Comparison of ENCODE assay signal across 20 cellular contexts in the genomic region with DNA sequence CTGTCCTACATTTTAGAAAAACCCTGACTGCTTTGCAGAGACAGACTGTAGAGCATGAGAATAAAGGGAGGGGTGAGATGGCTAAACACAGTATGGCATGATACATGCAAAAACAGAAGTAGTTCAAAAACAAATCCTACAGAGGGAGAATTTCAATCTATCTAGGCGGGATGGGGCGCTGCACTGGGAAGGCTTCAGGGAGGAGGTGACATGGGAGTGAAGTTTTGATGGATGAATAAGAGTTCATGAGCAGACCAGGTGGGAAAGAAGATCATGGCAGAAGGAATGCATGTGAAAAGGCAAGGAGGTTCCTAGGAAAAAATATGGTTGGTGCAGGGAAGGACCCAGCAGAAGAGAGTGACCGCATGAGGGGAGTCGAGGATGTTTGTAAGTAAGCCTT. TPM values are rescaled to one million over a fixed set of nuclear protein-coding genes. Genes with fewer than 3 reads are reported as not detected.
A peak's percentile ranks its signal among the peaks of the same experiment; 100 is the strongest.
DNase-seq lines count a peak whose midpoint lies in the region; ATAC-seq and TF ChIP-seq lines count a peak whose summit lies in the region.
"Had no signal": no experiment of that assay in that cellular context is flagged by ENCODE, and none has a peak within 500 bp of the region (broad histone marks: within the 10 kb centered on the region; RNA-seq: fewer than 3 reads in every experiment).

No MANE protein-coding gene starts in this region.

- no peak overlapping the region for H3K4me3 ChIP-seq in mesendoderm (ENCODE audit: low read length)

- peaks cover 25% of the 10 kb centered on the region for H3K4me1 ChIP-seq in mesendoderm (ENCODE audit: control insufficient read depth, low read depth, low read length)
- H3K4me1 ChIP-seq: BE2C had no signal

- H3K27me3 ChIP-seq in CD4-positive, alpha-beta T cell (ENCODE audit: control insufficient read depth, insufficient read depth, low read length): no peaks in the 10 kb centered on the region
- no peaks in the 10 kb centered on the region for H3K27me3 ChIP-seq in mesendoderm (ENCODE audit: insufficient read depth, low read length, poor library complexity)
- H3K27me3 ChIP-seq: BE2C had no signal

- no peak overlapping the region for H2BK5ac ChIP-seq in mesendoderm (ENCODE audit: low read length)

- peaks cover 75% of the 10 kb centered on the region for H3K4me1 Mint-ChIP-seq in activated CD4-positive, alpha-beta T cell treated with anti-CD3 and anti-CD28 coated beads for 36 hours
- H3K4me1 Mint-ChIP-seq in activated CD4-positive, alpha-beta T cell treated with anti-CD3 and anti-CD28 coated beads, Interleukin-2, amount 10 ng/mL, durations not matched to agents 7 days and 5 days: peaks cover 44% of the 10 kb centered on the region
- peaks cover 91% of the 10 kb centered on the region for H3K4me1 Mint-ChIP-seq in CD4-positive, alpha-beta T cell (ENCODE audit: low read depth)
- peaks cover 63% of the 10 kb centered on the region for H3K4me1 Mint-ChIP-seq in activated T-helper 1 cell treated with anti-CD3 and anti-CD28 coated beads, Interleukin-12 subunit alpha, Interleukin-12 subunit beta, Interleukin-2, Interleukin-4 antibody, amounts not matched to agents 30 ng/mL and 10 ng/mL and 1 ng/mL, durations not matched to agents 14 hours and 24 hours and 36 hours (ENCODE audit: low read depth)
- peaks cover 85 to 88% of the 10 kb centered on the region in 2 donors for H3K4me1 Mint-ChIP-seq in natural killer cell

- H4K5ac ChIP-seq in mesendoderm (ENCODE audit: low read length): no peak overlapping the region

- H2AK5ac ChIP-seq in mesendoderm (ENCODE audit: low read length): no peak overlapping the region

- H3K4ac ChIP-seq in mesendoderm (ENCODE audit: low read depth, low read length): no peak overlapping the region

- H3K79me2 ChIP-seq in mesendoderm (ENCODE audit: control insufficient read depth, insufficient read depth, low read length): peaks cover 16% of the 10 kb centered on the region

- no peak for ATAC-seq in activated CD4-positive, alpha-beta T cell treated with anti-CD3 and anti-CD28 coated beads for 36 hours
- ATAC-seq in CD4-positive, alpha-beta T cell (ENCODE audit: poor library complexity): no peak
- ATAC-seq in natural killer cell (no peak), GM18517 (IDR thresholded peaks at IDR 0.05; ENCODE audit: unreplicated experiment) (no peak)
- ATAC-seq: Right ventricle myocardium inferior had no signal

- H3K9me3 ChIP-seq in CD4-positive, alpha-beta T cell (ENCODE audit: control insufficient read depth, low read length): no peaks in the 10 kb centered on the region
- H3K9me3 ChIP-seq: BE2C had no signal

- no peaks in the 10 kb centered on the region for H3K36me3 Mint-ChIP-seq in activated CD4-positive, alpha-beta T cell treated with anti-CD3 and anti-CD28 coated beads for 36 hours (ENCODE audit: low read depth)
- peaks cover 3% of the 10 kb centered on the region for H3K36me3 Mint-ChIP-seq in activated CD4-positive, alpha-beta T cell treated with anti-CD3 and anti-CD28 coated beads, Interleukin-2, amount 10 ng/mL, durations not matched to agents 7 days and 5 days (ENCODE audit: low read depth)
- H3K36me3 Mint-ChIP-seq in CD4-positive, alpha-beta T cell (ENCODE audit: low read depth): peaks cover 12% of the 10 kb centered on the region
- H3K36me3 Mint-ChIP-seq in activated T-helper 1 cell treated with anti-CD3 and anti-CD28 coated beads, Interleukin-12 subunit alpha, Interleukin-12 subunit beta, Interleukin-2, Interleukin-4 antibody, amounts not matched to agents 30 ng/mL and 10 ng/mL and 1 ng/mL, durations not matched to agents 14 hours and 24 hours and 36 hours (ENCODE audit: low read depth): peaks cover 37% of the 10 kb centered on the region
- no peaks in the 10 kb centered on the region for H3K36me3 Mint-ChIP-seq in natural killer cell

- intact Hi-C loops in activated CD4-positive, alpha-beta T cell treated with anti-CD3 and anti-CD28 coated beads for 36 hours (cut with DNase I, micrococcal nuclease): loop anchor here in 1 of 2 experiments (5.0 kb wide), 1 partner anchor 82 kb away; no protein-coding TSS in a partner anchor
- intact Hi-C loops in CD4-positive, alpha-beta T cell (cut with DNase I, micrococcal nuclease): no loop called here
- intact Hi-C loops in activated T-helper 1 cell treated with anti-CD3 and anti-CD28 coated beads, Interleukin-12 subunit alpha, Interleukin-12 subunit beta, Interleukin-2, Interleukin-4 antibody, amounts not matched to agents 30 ng/mL and 10 ng/mL and 1 ng/mL, durations not matched to agents 14 hours and 24 hours and 36 hours (cut with micrococcal nuclease): no loop called here
- intact Hi-C loops in natural killer cell (cut with micrococcal nuclease): no loop called here

- H3K18ac ChIP-seq in mesendoderm (ENCODE audit: low read length): no peak overlapping the region

- POLR2A ChIA-PET in activated CD4-positive, alpha-beta T cell treated with anti-CD3 and anti-CD28 coated beads for 36 hours (lab: Charles Lee): no interaction called here
- POLR2A ChIA-PET in activated CD4-positive, alpha-beta T cell treated with anti-CD3 and anti-CD28 coated beads, Interleukin-2, amount 10 ng/mL, durations not matched to agents 7 days and 5 days (lab: Charles Lee): no interaction called here
- POLR2A ChIA-PET in CD4-positive, alpha-beta T cell (lab: Charles Lee): no interaction called here

- H3K36me3 ChIP-seq in mesendoderm (ENCODE audit: control insufficient read depth, insufficient read depth, low read length): no peaks in the 10 kb centered on the region
- H3K36me3 ChIP-seq: BE2C had no signal

- H4K8ac ChIP-seq in mesendoderm (ENCODE audit: low read depth, low read length): no peak overlapping the region

- peak overlapping the region; percentile 4 for H3K27ac Mint-ChIP-seq in activated CD4-positive, alpha-beta T cell treated with anti-CD3 and anti-CD28 coated beads for 36 hours
- H3K27ac Mint-ChIP-seq in activated CD4-positive, alpha-beta T cell treated with anti-CD3 and anti-CD28 coated beads, Interleukin-2, amount 10 ng/mL, durations not matched to agents 7 days and 5 days: no peak overlapping the region
- peak overlapping the region; percentile 69 for H3K27ac Mint-ChIP-seq in CD4-positive, alpha-beta T cell
- H3K27ac Mint-ChIP-seq in activated T-helper 1 cell treated with anti-CD3 and anti-CD28 coated beads, Interleukin-12 subunit alpha, Interleukin-12 subunit beta, Interleukin-2, Interleukin-4 antibody, amounts not matched to agents 30 ng/mL and 10 ng/mL and 1 ng/mL, durations not matched to agents 14 hours and 24 hours and 36 hours: peak overlapping the region; percentile 1
- peak overlapping the region; percentile 61 to 75 for H3K27ac Mint-ChIP-seq in natural killer cell
- H3K27ac Mint-ChIP-seq: H9 had no signal

- peaks cover 18% of the 10 kb centered on the region for H3K79me1 ChIP-seq in mesendoderm (ENCODE audit: low read length)

- H3K9ac ChIP-seq in mesendoderm (ENCODE audit: low read length): no peak overlapping the region

- no peak overlapping the region for H3K56ac ChIP-seq in mesendoderm (ENCODE audit: low read length)

- DNase-seq in activated CD4-positive, alpha-beta T cell treated with anti-CD3 and anti-CD28 coated beads for 36 hours: no peak
- no peak for DNase-seq in activated CD4-positive, alpha-beta T cell treated with anti-CD3 and anti-CD28 coated beads, Interleukin-2, amount 10 ng/mL, durations not matched to agents 7 days and 5 days
- no peak for DNase-seq in CD4-positive, alpha-beta T cell
- DNase-seq in activated T-helper 1 cell treated with anti-CD3 and anti-CD28 coated beads, Interleukin-12 subunit alpha, Interleukin-12 subunit beta, Interleukin-2, Interleukin-4 antibody, amounts not matched to agents 30 ng/mL and 10 ng/mL and 1 ng/mL, durations not matched to agents 14 hours and 24 hours and 36 hours (ENCODE audit: low spot score): no peak
- DNase-seq in natural killer cell (no peak), mesendoderm (no peak), NCI-H1694 treated with DMSO at 0.1 percent for 48 hours (lab: John Stamatoyannopoulos, UW) (no peak)
- DNase-seq: 8988T; BE2C; COR-L47; DMS 273 treated with DMSO at 0.1 percent for 48 hours; DND-41; H9; MM.1S; NCI-H1092; NCI-H1436 treated with DMSO at 0.1 percent for 48 hours; NCI-H2081 treated with DMSO at 0.1 percent for 48 hours; NK-92 treated with Interleukin-12 subunit alpha and Interleukin-12 subunit beta, amount 100 ng/mL, for 24 hours had no signal

- H2BK120ac ChIP-seq in mesendoderm (ENCODE audit: low read depth, low read length): no peak overlapping the region

- TF ChIP-seq CTCF in CD4-positive, alpha-beta T cell (IDR thresholded peaks at IDR 0.05): no peak
- no peak for TF ChIP-seq CTCF in natural killer cell (IDR thresholded peaks at IDR 0.05)

- CTCF ChIA-PET in activated CD4-positive, alpha-beta T cell treated with anti-CD3 and anti-CD28 coated beads for 36 hours (lab: Charles Lee): interaction anchor here (1.3 kb wide), 1 partner anchor 11 kb away, joined by 6 read pairs; no protein-coding TSS in a partner anchor
- CTCF ChIA-PET in activated CD4-positive, alpha-beta T cell treated with anti-CD3 and anti-CD28 coated beads, Interleukin-2, amount 10 ng/mL, durations not matched to agents 7 days and 5 days (lab: Charles Lee): no interaction called here
- CTCF ChIA-PET in CD4-positive, alpha-beta T cell (lab: Charles Lee): no interaction called here

- no peak overlapping the region for H2BK15ac ChIP-seq in mesendoderm (replicated peaks; ENCODE audit: low read depth)

- H3K9me3 Mint-ChIP-seq in activated CD4-positive, alpha-beta T cell treated with anti-CD3 and anti-CD28 coated beads for 36 hours (ENCODE audit: low read depth): no peaks in the 10 kb centered on the region
- peaks cover 3% of the 10 kb centered on the region for H3K9me3 Mint-ChIP-seq in activated CD4-positive, alpha-beta T cell treated with anti-CD3 and anti-CD28 coated beads, Interleukin-2, amount 10 ng/mL, durations not matched to agents 7 days and 5 days
- no peaks in the 10 kb centered on the region for H3K9me3 Mint-ChIP-seq in CD4-positive, alpha-beta T cell
- no peaks in the 10 kb centered on the region for H3K9me3 Mint-ChIP-seq in activated T-helper 1 cell treated with anti-CD3 and anti-CD28 coated beads, Interleukin-12 subunit alpha, Interleukin-12 subunit beta, Interleukin-2, Interleukin-4 antibody, amounts not matched to agents 30 ng/mL and 10 ng/mL and 1 ng/mL, durations not matched to agents 14 hours and 24 hours and 36 hours
- H3K9me3 Mint-ChIP-seq in natural killer cell: no peaks in the 10 kb centered on the region
- H3K9me3 Mint-ChIP-seq: H9 had no signal

- no peak overlapping the region for H3K23ac ChIP-seq in mesendoderm (ENCODE audit: low read length)

- H3K27me3 Mint-ChIP-seq in activated CD4-positive, alpha-beta T cell treated with anti-CD3 and anti-CD28 coated beads for 36 hours: no peaks in the 10 kb centered on the region
- no peaks in the 10 kb centered on the region for H3K27me3 Mint-ChIP-seq in activated CD4-positive, alpha-beta T cell treated with anti-CD3 and anti-CD28 coated beads, Interleukin-2, amount 10 ng/mL, durations not matched to agents 7 days and 5 days
- no peaks in the 10 kb centered on the region for H3K27me3 Mint-ChIP-seq in CD4-positive, alpha-beta T cell
- no peaks in the 10 kb centered on the region for H3K27me3 Mint-ChIP-seq in activated T-helper 1 cell treated with anti-CD3 and anti-CD28 coated beads, Interleukin-12 subunit alpha, Interleukin-12 subunit beta, Interleukin-2, Interleukin-4 antibody, amounts not matched to agents 30 ng/mL and 10 ng/mL and 1 ng/mL, durations not matched to agents 14 hours and 24 hours and 36 hours (ENCODE audit: insufficient read depth)
- no peaks in the 10 kb centered on the region for H3K27me3 Mint-ChIP-seq in natural killer cell (ENCODE audit: low read depth in 2 of 2)

- no peak overlapping the region for H3K4me3 Mint-ChIP-seq in activated CD4-positive, alpha-beta T cell treated with anti-CD3 and anti-CD28 coated beads for 36 hours
- no peak overlapping the region for H3K4me3 Mint-ChIP-seq in activated CD4-positive, alpha-beta T cell treated with anti-CD3 and anti-CD28 coated beads, Interleukin-2, amount 10 ng/mL, durations not matched to agents 7 days and 5 days
- peak overlapping the region; percentile 17 for H3K4me3 Mint-ChIP-seq in CD4-positive, alpha-beta T cell
- H3K4me3 Mint-ChIP-seq in activated T-helper 1 cell treated with anti-CD3 and anti-CD28 coated beads, Interleukin-12 subunit alpha, Interleukin-12 subunit beta, Interleukin-2, Interleukin-4 antibody, amounts not matched to agents 30 ng/mL and 10 ng/mL and 1 ng/mL, durations not matched to agents 14 hours and 24 hours and 36 hours: no peak overlapping the region
- H3K4me3 Mint-ChIP-seq in natural killer cell: no peak overlapping the region
- H3K4me3 Mint-ChIP-seq: H9 had no signal

- no peak overlapping the region for H3K27ac ChIP-seq in CD4-positive, alpha-beta T cell (ENCODE audit: low read depth, low read length)
- H3K27ac ChIP-seq in mesendoderm (ENCODE audit: low read depth, low read length): no peak overlapping the region

- no CpG with 5 or more reads among the region's 4 CpGs for WGBS in mesendoderm (ENCODE audit: extremely low coverage, insufficient coverage, low lambda C conversion rate)

- H3K4me2 ChIP-seq in mesendoderm (ENCODE audit: low read length): no peak overlapping the region

RNA-seq across cellular contexts. Expression of a gene that starts 19.2 kb away (rescaled TPM):
- 1 to 10 TPM; 5.0 to 5.7 TPM for total RNA-seq in activated CD4-positive, alpha-beta T cell treated with anti-CD3 and anti-CD28 coated beads for 36 hours
- 10 to 100 TPM; 11.5 to 11.9 TPM for total RNA-seq in activated CD4-positive, alpha-beta T cell treated with anti-CD3 and anti-CD28 coated beads, Interleukin-2, amount 10 ng/mL, durations not matched to agents 7 days and 5 days
- total RNA-seq in CD4-positive, alpha-beta T cell: 10 to 100 TPM in 1 of 2 experiments, 1 to 10 TPM in 1; 9.3 to 11.5 TPM
- total RNA-seq in activated T-helper 1 cell treated with anti-CD3 and anti-CD28 coated beads, Interleukin-12 subunit alpha, Interleukin-12 subunit beta, Interleukin-2, Interleukin-4 antibody, amounts not matched to agents 30 ng/mL and 10 ng/mL and 1 ng/mL, durations not matched to agents 14 hours and 24 hours and 36 hours: 32.3 and 33.8 TPM in 2 replicates
- 10 to 100 TPM; 14.1 to 18.6 (median 17.1) TPM for total RNA-seq in natural killer cell
- polyA plus RNA-seq in mesendoderm (2013, experiment 1 of 2): 2.8 TPM
- 2.8 TPM for polyA plus RNA-seq in mesendoderm (2013, experiment 2 of 2)
